10 cellular contexts compared by ENCODE assay signal in genomic region chr14:51304956-51305355, GRCh38.
DNase-seq lines count a peak whose midpoint lies in the region; ATAC-seq and TF ChIP-seq lines count a peak whose summit lies in the region.
"Had no signal": no experiment of that assay in that cellular context is flagged by ENCODE, and none has a peak within 500 bp of the region (broad histone marks: within the 10 kb centered on the region; RNA-seq: fewer than 3 reads in every experiment).

No MANE protein-coding gene starts in this region.

- no peak overlapping the region for H3K27ac Mint-ChIP-seq in H9
- no peak overlapping the region for H3K27ac Mint-ChIP-seq in naive thymus-derived CD8-positive, alpha-beta T cell

- no peaks in the 10 kb centered on the region for H3K27me3 ChIP-seq in H9 (ENCODE audit: insufficient read depth, low read length)

- no peaks in the 10 kb centered on the region; the same call in 1 of the 2 replicates for H3K27me3 Mint-ChIP-seq in H9 (ENCODE audit: low read depth)
- peaks cover 0 to 10% (median 2%) of the 10 kb centered on the region in 5 donors for H3K27me3 Mint-ChIP-seq in naive thymus-derived CD8-positive, alpha-beta T cell

- no peaks in the 10 kb centered on the region for H3K36me3 Mint-ChIP-seq in H9 (ENCODE audit: insufficient read depth in 1 of 3, low read depth in 3 of 3)
- no peaks in the 10 kb centered on the region for H3K36me3 Mint-ChIP-seq in naive thymus-derived CD8-positive, alpha-beta T cell

- H3K4me1 ChIP-seq in H9 (ENCODE audit: insufficient read depth, low read length): peaks cover 2% of the 10 kb centered on the region; the same call in 1 of the 2 replicates

- no peak overlapping the region for H3K4me3 Mint-ChIP-seq in H9
- H3K4me3 Mint-ChIP-seq in naive thymus-derived CD8-positive, alpha-beta T cell: no peak overlapping the region

- H3K23me2 ChIP-seq in H9 (ENCODE audit: insufficient read length, low read depth, low read length, poor library complexity, severe bottlenecking): no peaks in the 10 kb centered on the region

- no peak overlapping the region for H3K14ac ChIP-seq in H9 (ENCODE audit: insufficient read depth, low read length)

- H3K56ac ChIP-seq in H9 (ENCODE audit: insufficient read length, low read depth, low read length): no peak overlapping the region

- H4K8ac ChIP-seq in H9 (replicated peaks; ENCODE audit: insufficient read length, low read depth, low read length): no peak overlapping the region

- no peak overlapping the region for H2AK5ac ChIP-seq in H9 (ENCODE audit: insufficient read length, low read length)

- no peak for DNase-seq in H9
- DNase-seq in SK-MEL-5 (ENCODE audit: low read depth, low spot score): peak; percentile 67
- peak; percentile 83 for DNase-seq in epithelial cell of proximal tubule (ENCODE audit: low read depth)
- peak; percentile 90 for DNase-seq in skeletal muscle cell (ENCODE audit: low read depth)
- DNase-seq in naive thymus-derived CD8-positive, alpha-beta T cell: no peak
- DNase-seq in DMS 273 (lab: John Stamatoyannopoulos, UW; ENCODE audit: unreplicated experiment): no peak
- DNase-seq in stimulated activated CD4-positive, alpha-beta T cell treated with anti-CD3 and anti-CD28 coated beads, Interleukin-4, amount 100 ng/mL, for 1 hour: no peak
- no peak for DNase-seq in NOMO-1 treated with DMSO at 0.1 percent for 48 hours (lab: John Stamatoyannopoulos, UW; ENCODE audit: unreplicated experiment)
- DNase-seq: caudate nucleus, posterior cingulate gyrus had no signal

- H2BK12ac ChIP-seq in H9 (ENCODE audit: insufficient read length, low read depth, low read length): no peak overlapping the region

- H2BK5ac ChIP-seq in H9 (ENCODE audit: insufficient read length, low read length): no peak overlapping the region

- POLR2A ChIA-PET in naive thymus-derived CD8-positive, alpha-beta T cell (lab: Charles Lee): no interaction called here

- no peak overlapping the region for H3K4ac ChIP-seq in H9 (ENCODE audit: low read depth, low read length)

- no peak overlapping the region for H3K23ac ChIP-seq in H9 (ENCODE audit: insufficient read length, low read depth, low read length)

- WGBS in H9 (ENCODE audit: extremely low coverage, insufficient read length, low lambda C conversion rate): no CpG with 5 or more reads among the region's 4 CpGs

- no peaks in the 10 kb centered on the region for H4K20me1 ChIP-seq in H9 (ENCODE audit: control insufficient read depth, insufficient read depth, insufficient read length)

- no peak overlapping the region for H3K4me2 ChIP-seq in H9 (ENCODE audit: insufficient read depth, insufficient read length, low read length)

- H4K91ac ChIP-seq in H9 (ENCODE audit: insufficient read length, low read depth, low read length): no peak overlapping the region

- H3K27ac ChIP-seq in H9 (ENCODE audit: insufficient read length, low read depth, low read length): no peak overlapping the region

- in situ Hi-C loops in SK-MEL-5 (cut with HindIII; ENCODE audit: low pct_unique_long_range_greater_than_20kb, low sequenced_read_pairs): no loop called here

- peak overlapping the region; percentile 60 for H3T11ph ChIP-seq in H9 (ENCODE audit: low read length)

- H3K9me3 Mint-ChIP-seq in H9: no peaks in the 10 kb centered on the region
- no peaks in the 10 kb centered on the region for H3K9me3 Mint-ChIP-seq in naive thymus-derived CD8-positive, alpha-beta T cell

- H2BK20ac ChIP-seq in H9 (ENCODE audit: low read depth, low read length, poor library complexity, severe bottlenecking): no peak overlapping the region

- H3K18ac ChIP-seq in H9 (ENCODE audit: insufficient read length, low read depth, low read length): no peak overlapping the region

- no peak overlapping the region for H2AFZ ChIP-seq in H9 (ENCODE audit: low read length)

- H3K79me1 ChIP-seq in H9 (ENCODE audit: insufficient read depth, low read depth, low read length, poor library complexity, severe bottlenecking): no peaks in the 10 kb centered on the region

- H3K4me1 Mint-ChIP-seq in H9: peaks cover 16 to 23% of the 10 kb centered on the region in 2 experiments
- peaks cover 0 to 2% (median 0%) of the 10 kb centered on the region in 4 donors for H3K4me1 Mint-ChIP-seq in naive thymus-derived CD8-positive, alpha-beta T cell

- ATAC-seq in naive thymus-derived CD8-positive, alpha-beta T cell: no peak

- no peak overlapping the region for H3K9ac ChIP-seq in H9 (ENCODE audit: extremely low read depth, insufficient read length, low read length)

- no peaks in the 10 kb centered on the region for H3K79me2 ChIP-seq in H9 (ENCODE audit: insufficient read depth, low read length)

- TF ChIP-seq CTCF in H9 (conservative IDR thresholded peaks at IDR 0.05): no peak
- no peak for TF ChIP-seq CTCF in epithelial cell of proximal tubule (conservative IDR thresholded peaks at IDR 0.05; ENCODE audit: low read depth, low read length)

- H3K4me3 ChIP-seq in epithelial cell of proximal tubule (ENCODE audit: low read depth, low read length) (no peak overlapping the region), skeletal muscle cell (ENCODE audit: low read depth, low read length) (no peak overlapping the region)

- H2BK120ac ChIP-seq in H9 (ENCODE audit: low read depth, low read length, poor library complexity, severe bottlenecking): no peak overlapping the region

- no peak overlapping the region for H4K5ac ChIP-seq in H9 (ENCODE audit: insufficient read length, low read depth, low read length)

- H3K9me3 ChIP-seq in H9 (ENCODE audit: control insufficient read depth, low read depth, low read length): no peaks in the 10 kb centered on the region

- no peak overlapping the region for H2BK15ac ChIP-seq in H9 (ENCODE audit: low read depth, low read length)

Comparison
In these comparisons a context has a peak if more than half of its experiments do, and no peak if none do; other contexts are left out.
1. DNase-seq: peak in SK-MEL-5 (single experiment), epithelial cell of proximal tubule (single experiment) and skeletal muscle cell (single experiment); none in H9 (single experiment), naive thymus-derived CD8-positive, alpha-beta T cell (0 of 10), DMS 273 (single experiment), stimulated activated CD4-positive, alpha-beta T cell treated with anti-CD3 and anti-CD28 coated beads, Interleukin-4, amount 100 ng/mL, for 1 hour (single experiment) and NOMO-1 treated with DMSO at 0.1 percent for 48 hours (single experiment).